In the genomic region with DNA sequence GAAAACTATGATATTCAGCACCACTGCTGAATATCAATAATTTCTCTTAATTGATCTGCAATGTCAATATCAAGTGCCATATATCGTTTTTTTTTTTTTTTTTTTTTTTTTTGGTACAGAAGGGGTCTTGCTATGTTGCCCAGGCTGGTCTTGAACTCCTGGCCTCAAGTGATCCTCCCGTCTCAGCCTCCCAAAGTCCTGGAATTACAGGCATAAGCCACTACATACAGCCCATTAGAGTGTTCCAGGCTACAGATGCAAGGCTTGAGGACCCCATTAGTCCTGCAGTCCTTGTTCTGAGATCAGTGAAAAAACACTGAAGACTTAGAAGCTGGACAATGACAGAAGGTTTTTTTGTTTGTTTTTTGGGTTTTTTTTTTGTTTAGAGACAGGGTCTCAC, we compare ENCODE assay signal across 31 cellular contexts.
"Had no signal": no experiment of that assay in that cellular context is flagged by ENCODE, and none has a peak within 500 bp of the region (broad histone marks: within the 10 kb centered on the region; RNA-seq: fewer than 3 reads in every experiment).

No MANE protein-coding gene starts in this region.

- ATAC-seq: activated CD4-positive, alpha-beta T cell treated with anti-CD3 and anti-CD28 coated beads for 36 hours; activated CD8-positive, alpha-beta memory T cell treated with anti-CD3 and anti-CD28 coated beads, Interleukin-2, amount 10 ng/mL, durations not matched to agents 7 days and 5 days; activated CD8-positive, alpha-beta T cell treated with anti-CD3 and anti-CD28 coated beads, Interleukin-2, amount 10 ng/mL, durations not matched to agents 7 days and 5 days; activated naive CD8-positive, alpha-beta T cell treated with anti-CD3 and anti-CD28 coated beads, Interleukin-2, amount 50 U/mL, for 24 hours had no signal

- H3K27ac ChIP-seq: ascending aorta, cardiac muscle cell, WERI-Rb-1 had no signal

- DNase-seq: activated B cell treated with CpG ODN at 0.5 μM for 24 hours; activated CD4-positive, alpha-beta memory T cell treated with anti-CD3 and anti-CD28 coated beads, Interleukin-2, amount 10 ng/mL, durations not matched to agents 7 days and 5 days; activated CD4-positive, alpha-beta T cell treated with anti-CD3 and anti-CD28 coated beads for 1 hour; activated CD4-positive, alpha-beta T cell treated with anti-CD3 and anti-CD28 coated beads for 36 hours; activated CD4-positive, alpha-beta T cell treated with anti-CD3 and anti-CD28 coated beads for 48 hours; activated CD4-positive, alpha-beta T cell treated with anti-CD3 and anti-CD28 coated beads, Interleukin-2, amount 10 ng/mL, durations not matched to agents 7 days and 5 days; activated CD4-positive, alpha-beta T cell treated with anti-CD3 and anti-CD28 coated beads, Interleukin-2, amount 50 U/mL, for 48 hours; activated CD8-positive, alpha-beta memory T cell treated with anti-CD3 and anti-CD28 coated beads for 24 hours; activated CD8-positive, alpha-beta memory T cell treated with anti-CD3 and anti-CD28 coated beads, Interleukin-2, amount 10 ng/mL, durations not matched to agents 7 days and 5 days; activated CD8-positive, alpha-beta memory T cell treated with anti-CD3 and anti-CD28 coated beads, Interleukin-2, amount 50 U/mL, for 48 hours; activated CD8-positive, alpha-beta T cell treated with anti-CD3 and anti-CD28 coated beads, Interleukin-2, amount 10 ng/mL, durations not matched to agents 7 days and 5 days; activated effector memory CD4-positive, alpha-beta T cell treated with Interleukin-2 at 50 U/mL for 16 hours; activated gamma-delta T cell; activated naive CD4-positive, alpha-beta T cell treated with anti-CD3 and anti-CD28 coated beads, Interleukin-2, amount 10 ng/mL, durations not matched to agents 7 days and 5 days; activated naive CD4-positive, alpha-beta T cell treated with Interleukin-2 at 50 U/mL for 16 hours; activated naive CD8-positive, alpha-beta T cell treated with anti-CD3 and anti-CD28 coated beads, Interleukin-2, amount 10 ng/mL, durations not matched to agents 7 days and 5 days; activated naive CD8-positive, alpha-beta T cell treated with anti-CD3 and anti-CD28 coated beads, Interleukin-2, amount 50 U/mL, for 24 hours; activated T-cell treated with anti-CD3 and anti-CD28 coated beads, Interleukin-2, amount 50 U/mL, for 24 hours; activated T-cell treated with anti-CD3 and anti-CD28 coated beads, Interleukin-2, amount 50 U/mL, for 48 hours; amygdala; anterior cingulate cortex; caudate nucleus; cerebellar nuclear complex; T-helper 1 cell; T-helper 2 cell; T-helper 9 cell; WERI-Rb-1 had no signal

- H3K9me3 ChIP-seq: ascending aorta had no signal

- FAIRE-seq: bronchial epithelial cell, TTC549 had no signal

- H3K27me3 ChIP-seq: ascending aorta, cardiac muscle cell had no signal

- H3K4me3 ChIP-seq: ascending aorta, cardiac muscle cell had no signal

- H3K36me3 ChIP-seq: ascending aorta, cardiac muscle cell, WERI-Rb-1 had no signal
